Comparison of ENCODE assay signal across 1 cellular context in the genomic region with DNA sequence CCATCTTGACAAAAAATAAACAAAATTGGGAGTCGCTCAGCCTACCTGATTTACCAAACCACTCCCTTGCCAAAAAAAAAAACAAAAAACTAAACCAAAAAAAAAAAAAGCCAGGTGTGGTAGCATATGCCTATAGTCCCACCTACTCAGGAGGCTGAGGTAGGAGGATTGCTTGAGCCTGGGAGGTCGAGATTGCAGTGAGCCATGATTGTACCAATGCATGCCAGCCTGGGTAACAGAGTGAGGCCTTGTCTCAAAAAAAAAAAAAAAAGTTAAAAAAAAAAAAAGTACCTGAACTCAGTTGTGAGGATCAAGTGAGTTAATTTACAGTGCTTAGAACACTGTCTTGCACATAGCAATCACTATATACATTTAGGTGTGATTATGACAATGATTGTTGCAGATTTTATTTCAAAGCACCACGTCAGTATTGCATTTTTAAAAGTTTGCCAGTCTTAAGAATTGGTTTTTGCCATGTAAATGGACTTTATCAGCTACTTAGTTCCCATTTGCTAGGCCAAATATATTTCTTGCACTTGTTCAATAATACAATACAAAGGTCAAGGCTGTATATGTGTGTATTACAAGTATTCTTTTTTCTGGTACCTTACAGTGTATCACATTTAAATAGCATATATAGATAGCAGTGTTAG.
TF ChIP-seq lines count a peak whose summit lies in the region.

No MANE protein-coding gene starts in this region.

TF ChIP-seq in HepG2, 621 proteins besides CTCF, POLR2A, EP300 and RAD21:
- TF ChIP-seq, protein P1, sequence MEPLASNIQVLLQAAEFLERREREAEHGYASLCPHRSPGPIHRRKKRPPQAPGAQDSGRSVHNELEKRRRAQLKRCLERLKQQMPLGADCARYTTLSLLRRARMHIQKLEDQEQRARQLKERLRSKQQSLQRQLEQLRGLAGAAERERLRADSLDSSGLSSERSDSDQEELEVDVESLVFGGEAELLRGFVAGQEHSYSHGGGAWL (CRISPR knock-in tag; IDR thresholded peaks at IDR 0.05), result no peak
- peak; percentile 46 for TF ChIP-seq NR2F6 (IDR thresholded peaks at IDR 0.05)
- TF ChIP-seq NR2F6 (CRISPR knock-in tag; IDR thresholded peaks at IDR 0.05), result no peak
- TF ChIP-seq, protein P2, sequence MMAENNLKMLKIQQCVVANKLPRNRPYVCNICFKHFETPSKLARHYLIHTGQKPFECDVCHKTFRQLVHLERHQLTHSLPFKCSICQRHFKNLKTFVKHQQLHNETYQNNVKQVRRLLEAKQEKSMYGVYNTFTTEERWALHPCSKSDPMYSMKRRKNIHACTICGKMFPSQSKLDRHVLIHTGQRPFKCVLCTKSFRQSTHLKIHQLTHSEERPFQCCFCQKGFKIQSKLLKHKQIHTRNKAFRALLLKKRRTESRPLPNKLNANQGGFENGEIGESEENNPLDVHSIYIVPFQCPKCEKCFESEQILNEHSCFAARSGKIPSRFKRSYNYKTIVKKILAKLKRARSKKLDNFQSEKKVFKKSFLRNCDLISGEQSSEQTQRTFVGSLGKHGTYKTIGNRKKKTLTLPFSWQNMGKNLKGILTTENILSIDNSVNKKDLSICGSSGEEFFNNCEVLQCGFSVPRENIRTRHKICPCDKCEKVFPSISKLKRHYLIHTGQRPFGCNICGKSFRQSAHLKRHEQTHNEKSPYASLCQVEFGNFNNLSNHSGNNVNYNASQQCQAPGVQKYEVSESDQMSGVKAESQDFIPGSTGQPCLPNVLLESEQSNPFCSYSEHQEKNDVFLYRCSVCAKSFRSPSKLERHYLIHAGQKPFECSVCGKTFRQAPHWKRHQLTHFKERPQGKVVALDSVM (CRISPR knock-in tag; IDR thresholded peaks at IDR 0.05), result peak; percentile 57; the same call in 1 of the 2 replicates
- no peak for TF ChIP-seq SOX13 (IDR thresholded peaks at IDR 0.05)
- peak in 1 of 2 experiments; percentile 10; a peak in 1 of 4 replicates for TF ChIP-seq SOX13 (CRISPR knock-in tag; conservative IDR thresholded peaks at IDR 0.05 in 1 of 2, IDR thresholded peaks at IDR 0.05 in 1 of 2)
- TF ChIP-seq ZNF101 (CRISPR knock-in tag; IDR thresholded peaks at IDR 0.05; ENCODE audit: borderline replicate concordance, low read depth), result no peak
- peak; percentile 45 for TF ChIP-seq HNF4A (CRISPR knock-in tag; IDR thresholded peaks at IDR 0.05)
